ENCODE assay signal across 11 cellular contexts in the genomic region with DNA sequence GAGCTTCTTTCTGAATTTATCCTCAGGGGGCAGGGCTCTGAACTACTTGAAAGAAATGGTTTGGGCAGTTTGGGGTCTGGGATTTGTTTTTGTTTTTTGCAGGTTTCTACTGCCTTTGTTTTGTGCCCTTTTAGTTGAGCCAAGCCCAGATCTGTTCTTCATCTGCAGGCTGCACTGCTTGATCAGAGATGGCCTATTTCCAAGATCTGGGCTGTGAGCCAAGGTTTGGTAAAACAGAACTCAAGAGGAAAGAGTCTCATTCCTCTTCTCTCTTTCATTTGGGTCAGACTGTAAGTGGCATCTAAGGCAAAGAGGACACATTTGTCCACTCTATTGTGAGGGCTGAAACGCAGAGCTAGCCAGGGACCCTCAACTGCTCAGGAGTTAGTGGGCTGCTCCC.
DNase-seq lines count a peak whose midpoint lies in the region; ATAC-seq and TF ChIP-seq lines count a peak whose summit lies in the region.
"Had no signal": no experiment of that assay in that cellular context is flagged by ENCODE, and none has a peak within 500 bp of the region (broad histone marks: within the 10 kb centered on the region; RNA-seq: fewer than 3 reads in every experiment).

No MANE protein-coding gene starts in this region.

- DNase-seq in ACHN (peak; percentile 14), NCI-H1105 treated with DMSO at 0.1 percent for 48 hours (lab: John Stamatoyannopoulos, UW) (peak; percentile 66), epithelial cell of proximal tubule (ENCODE audit: low read depth) (no peak), middle frontal gyrus (ENCODE audit: extremely low spot score, low spot score) (peak; percentile 66), GOT3 (lab: John Stamatoyannopoulos, UW) (no peak), GM19238 (ENCODE audit: insufficient read length, low spot score) (no peak), Caco-2 (no peak)

- in situ Hi-C loops in ACHN (cut with HindIII; ENCODE audit: low pct_ligation_motif_present, low pct_unique_long_range_greater_than_20kb, low sequenced_read_pairs), result no loop called here

- no peaks in the 10 kb centered on the region for H3K36me3 ChIP-seq in Caco-2 (ENCODE audit: control insufficient read depth, insufficient read depth, low read length)
- H3K36me3 ChIP-seq: BLaER1 had no signal

- H3K4me3 Mint-ChIP-seq in Caco-2 (ENCODE audit: unreplicated experiment), result no peak overlapping the region
- H3K4me3 Mint-ChIP-seq: central memory CD8-positive, alpha-beta T cell had no signal

- H3K9me3 Mint-ChIP-seq in Caco-2 (ENCODE audit: unreplicated experiment), result no peaks in the 10 kb centered on the region

- no peaks in the 10 kb centered on the region for H3K36me3 Mint-ChIP-seq in Caco-2 (ENCODE audit: insufficient read depth, unreplicated experiment)

- no peak overlapping the region for H3K27ac Mint-ChIP-seq in Caco-2 (ENCODE audit: unreplicated experiment)

- H3K4me3 ChIP-seq in epithelial cell of proximal tubule (ENCODE audit: low read depth, low read length) (no peak overlapping the region), Caco-2 (ENCODE audit: low read depth, low read length) (no peak overlapping the region)
- H3K4me3 ChIP-seq: BLaER1 had no signal

- TF ChIP-seq CTCF in epithelial cell of proximal tubule (conservative IDR thresholded peaks at IDR 0.05; ENCODE audit: low read depth, low read length) (peak; percentile 32), Caco-2 (IDR thresholded peaks at IDR 0.05; ENCODE audit: insufficient read depth in 1 of 2, low read depth in 1 of 2, low read length in 1 of 2, severe bottlenecking in 1 of 2, unreplicated experiment in 1 of 2) (no peak)

- no peak for ATAC-seq in GM18909 (IDR thresholded peaks at IDR 0.05; ENCODE audit: poor library complexity, unreplicated experiment)
- ATAC-seq: activated CD4-positive, CD25-positive, alpha-beta regulatory T cell treated with anti-CD3 and anti-CD28 coated beads, Interleukin-2, amount 50 U/mL, for 24 hours had no signal

- H3K4me1 ChIP-seq in Caco-2, result no peaks in the 10 kb centered on the region
- H3K4me1 ChIP-seq: BLaER1 had no signal

- H3K27me3 ChIP-seq in Caco-2 (replicated peaks; ENCODE audit: control insufficient read depth, insufficient read depth, low read length), result no peaks in the 10 kb centered on the region
- H3K27me3 ChIP-seq: BLaER1 had no signal

- POLR2A ChIA-PET in Caco-2 (lab: Charles Lee), result no interaction called here

- intact Hi-C loops in Caco-2 (cut with micrococcal nuclease; ENCODE audit: unreplicated experiment), result no loop called here

- CTCF ChIA-PET in Caco-2 (lab: Charles Lee), result no interaction called here

- peaks cover 2% of the 10 kb centered on the region; the same call in 1 of the 2 replicates for H3K9me3 ChIP-seq in Caco-2
- H3K9me3 ChIP-seq: BLaER1 had no signal

- no peaks in the 10 kb centered on the region for H3K4me1 Mint-ChIP-seq in Caco-2 (ENCODE audit: low read depth, unreplicated experiment)
- H3K4me1 Mint-ChIP-seq: central memory CD8-positive, alpha-beta T cell had no signal

- no TSS peak for BruUV-seq in Caco-2 (replicated peaks; lab: Mats Ljungman, UMichigan)

- H3K27me3 Mint-ChIP-seq in Caco-2 (ENCODE audit: insufficient read depth, unreplicated experiment), result peaks cover 7% of the 10 kb centered on the region
- H3K27me3 Mint-ChIP-seq: central memory CD8-positive, alpha-beta T cell had no signal

Comparison
In these comparisons a context has a peak if more than half of its experiments do, and no peak if none do; other contexts are left out.
1. DNase-seq: peak in ACHN (single experiment), NCI-H1105 treated with DMSO at 0.1 percent for 48 hours (single experiment) and middle frontal gyrus (single experiment); none in epithelial cell of proximal tubule (single experiment), GOT3 (single experiment), GM19238 (single experiment) and Caco-2 (0 of 2).